1 cellular context compared by ENCODE assay signal in the genomic region with DNA sequence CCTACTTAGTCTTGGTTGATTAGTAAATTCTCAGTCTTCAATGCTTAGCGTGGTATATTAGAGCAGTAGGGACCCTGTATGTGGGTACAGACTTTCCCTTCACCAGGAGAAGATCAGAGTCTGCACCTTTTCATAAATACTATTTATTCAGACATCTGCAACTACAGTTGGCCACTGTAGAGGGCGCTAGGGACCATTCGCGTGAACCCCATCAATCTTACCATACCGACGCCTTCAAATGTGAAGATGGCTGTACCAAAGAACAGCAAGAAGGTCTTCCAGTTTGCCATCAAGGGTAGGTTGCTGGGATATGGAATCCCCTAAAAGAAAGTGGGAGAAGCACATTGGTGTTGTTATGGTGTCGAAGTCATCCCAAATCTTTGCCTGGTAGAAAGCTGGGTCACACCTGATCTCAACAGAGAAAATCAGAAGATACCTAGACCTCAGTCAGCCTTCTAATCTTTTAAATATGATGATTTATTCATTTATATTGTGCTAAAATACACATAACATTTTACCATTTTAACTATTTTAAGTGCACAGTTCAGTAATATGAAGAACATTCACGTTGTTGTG.
A peak's percentile ranks its signal among the peaks of the same experiment; 100 is the strongest.
TF ChIP-seq lines count a peak whose summit lies in the region.

No MANE protein-coding gene starts in this region.

TF ChIP-seq in K562, 482 proteins besides CTCF, POLR2A, EP300 and RAD21:
- TF ChIP-seq MEIS2 (IDR thresholded peaks at IDR 0.05; ENCODE audit: partially characterized antibody) (peak; percentile 83), L3MBTL2 (IDR thresholded peaks at IDR 0.05) (no peak), PBX2 (CRISPR knock-in tag; IDR thresholded peaks at IDR 0.05; ENCODE audit: low read depth) (no peak), PBX2 (tag; conservative IDR thresholded peaks at IDR 0.05; ENCODE audit: low read depth) (peak; percentile 83), ZSCAN32 (CRISPR knock-in tag; IDR thresholded peaks at IDR 0.05) (no peak), ARHGAP35 (IDR thresholded peaks at IDR 0.05; ENCODE audit: partially characterized antibody) (no peak)
- TF ChIP-seq, protein P1, sequence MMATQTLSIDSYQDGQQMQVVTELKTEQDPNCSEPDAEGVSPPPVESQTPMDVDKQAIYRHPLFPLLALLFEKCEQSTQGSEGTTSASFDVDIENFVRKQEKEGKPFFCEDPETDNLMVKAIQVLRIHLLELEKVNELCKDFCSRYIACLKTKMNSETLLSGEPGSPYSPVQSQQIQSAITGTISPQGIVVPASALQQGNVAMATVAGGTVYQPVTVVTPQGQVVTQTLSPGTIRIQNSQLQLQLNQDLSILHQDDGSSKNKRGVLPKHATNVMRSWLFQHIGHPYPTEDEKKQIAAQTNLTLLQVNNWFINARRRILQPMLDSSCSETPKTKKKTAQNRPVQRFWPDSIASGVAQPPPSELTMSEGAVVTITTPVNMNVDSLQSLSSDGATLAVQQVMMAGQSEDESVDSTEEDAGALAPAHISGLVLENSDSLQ (IDR thresholded peaks at IDR 0.05): peak; percentile 73
